Comparison of ENCODE assay signal across 7 cellular contexts in genomic region chr17:49434821-49435581, GRCh38. TPM values are rescaled to one million over a fixed set of nuclear protein-coding genes. Genes with fewer than 3 reads are reported as not detected.
DNase-seq lines count a peak whose midpoint lies in the region; ATAC-seq and TF ChIP-seq lines count a peak whose summit lies in the region.

No MANE protein-coding gene starts in this region.

- H3K4me3 ChIP-seq in DOHH2 (ENCODE audit: low read length) (no peak overlapping the region), cardiac fibroblast (replicated peaks in 1 of 2; ENCODE audit: low read depth in 2 of 2, low read length in 2 of 2) (no peak overlapping the region), stomach (no peak overlapping the region)

- H3K79me2 ChIP-seq in DOHH2 (ENCODE audit: control insufficient read depth, low read length): no peaks in the 10 kb centered on the region

- H3K9me3 ChIP-seq in DOHH2 (ENCODE audit: control insufficient read depth, insufficient read depth, low read length) (no peaks in the 10 kb centered on the region), stomach (no peaks in the 10 kb centered on the region)

- intact Hi-C loops in left colon (cut with DNase I, micrococcal nuclease) (loop anchor here in 1 of 2 donors (5.0 kb wide), 1 partner anchor 112 kb away; no protein-coding TSS in a partner anchor), stomach (cut with DNase I; ENCODE audit: low total_unique reads) (loop anchor here (5.0 kb wide), 1 partner anchor 117 kb away; no protein-coding TSS in a partner anchor)

- H4K20me1 ChIP-seq in DOHH2 (ENCODE audit: control insufficient read depth, insufficient read depth, low read depth, low read length): no peaks in the 10 kb centered on the region

- no peaks in the 10 kb centered on the region for H3K9me3 Mint-ChIP-seq in T-helper 2 cell treated with Interferon-gamma antibody and Interleukin-4, amounts not matched to agents 5 μg/mL and 100 μg/mL, for 36 hours

- H3K36me3 Mint-ChIP-seq in T-helper 2 cell treated with Interferon-gamma antibody and Interleukin-4, amounts not matched to agents 5 μg/mL and 100 μg/mL, for 36 hours (ENCODE audit: low read depth): no peaks in the 10 kb centered on the region

- TF ChIP-seq CTCF in DOHH2 (IDR thresholded peaks at IDR 0.05; ENCODE audit: low read depth, low read length, poor library complexity, severe bottlenecking): peak; percentile 73
- peak; percentile 77 for TF ChIP-seq CTCF in cardiac fibroblast (IDR thresholded peaks at IDR 0.05; ENCODE audit: low read depth, low read length)
- TF ChIP-seq CTCF in stomach (IDR thresholded peaks at IDR 0.05): peak in 5 of 7 experiments; percentile 29 to 79 (median 57)

- DNase-seq in HuH-7 (ENCODE audit: low spot score): peak; percentile 83
- peak; percentile 14 for DNase-seq in T-helper 2 cell treated with Interferon-gamma antibody and Interleukin-4, amounts not matched to agents 5 μg/mL and 100 μg/mL, for 36 hours (ENCODE audit: low spot score)
- peak; percentile 60 to 66 for DNase-seq in cardiac fibroblast (ENCODE audit: low read depth in 2 of 2)
- peak in 1 of 2 donors; percentile 36 for DNase-seq in left colon
- DNase-seq in stomach: peak; percentile 49

- no peaks in the 10 kb centered on the region for H3K36me3 ChIP-seq in DOHH2 (ENCODE audit: control insufficient read depth, low read length)
- no peaks in the 10 kb centered on the region for H3K36me3 ChIP-seq in stomach

- ATAC-seq in left colon (peak; percentile 50), GM21515 (IDR thresholded peaks at IDR 0.05; ENCODE audit: unreplicated experiment) (no peak)

- H3F3A ChIP-seq in DOHH2 (ENCODE audit: control insufficient read depth, insufficient read depth): no peaks in the 10 kb centered on the region

- H3K27ac ChIP-seq in DOHH2 (ENCODE audit: low read depth, low read length) (no peak overlapping the region), stomach (no peak overlapping the region)

- WGBS in stomach, 5 donors: 42 to 58% (median 52%) methylated on average over 11 to 12 of the region's 12 CpGs

- peaks cover 27% of the 10 kb centered on the region for H3K27me3 Mint-ChIP-seq in T-helper 2 cell treated with Interferon-gamma antibody and Interleukin-4, amounts not matched to agents 5 μg/mL and 100 μg/mL, for 36 hours (ENCODE audit: low read depth)

- H3K4me2 ChIP-seq in DOHH2 (ENCODE audit: low read length): no peak overlapping the region

- H3K27me3 ChIP-seq in DOHH2 (ENCODE audit: control insufficient read depth, low read length) (peaks cover 31% of the 10 kb centered on the region), stomach (peaks cover 0 to 28% (median 24%) of the 10 kb centered on the region in 3 donors)

- H3K4me3 Mint-ChIP-seq in T-helper 2 cell treated with Interferon-gamma antibody and Interleukin-4, amounts not matched to agents 5 μg/mL and 100 μg/mL, for 36 hours: no peak overlapping the region

- TF ChIP-seq EP300 in stomach (IDR thresholded peaks at IDR 0.05): no peak

- H3K9me2 ChIP-seq in DOHH2 (replicated peaks; ENCODE audit: control insufficient read depth, low read length): no peaks in the 10 kb centered on the region

- peaks cover 16% of the 10 kb centered on the region for H3K4me1 ChIP-seq in DOHH2 (ENCODE audit: control insufficient read depth, low read length)
- peaks cover 0 to 6% (median 3%) of the 10 kb centered on the region in 4 donors for H3K4me1 ChIP-seq in stomach

- TF ChIP-seq POLR2A in stomach (IDR thresholded peaks at IDR 0.05): no peak

- H3K4me1 Mint-ChIP-seq in T-helper 2 cell treated with Interferon-gamma antibody and Interleukin-4, amounts not matched to agents 5 μg/mL and 100 μg/mL, for 36 hours (ENCODE audit: low read depth): no peaks in the 10 kb centered on the region

- H3K27ac Mint-ChIP-seq in T-helper 2 cell treated with Interferon-gamma antibody and Interleukin-4, amounts not matched to agents 5 μg/mL and 100 μg/mL, for 36 hours: no peak overlapping the region

RNA-seq across cellular contexts. Expression of gene PHB1, which starts 20.3 kb away (rescaled TPM):
- total RNA-seq in left colon: 100 to 1,000 TPM; 213 to 244 TPM
- 100 to 1,000 TPM in 2 of 5 donors, 10 to 100 TPM in 3; 44.3 to 152 (median 86.6) TPM for total RNA-seq in stomach
- polyA plus RNA-seq in stomach: 100 to 1,000 TPM in 2 of 3 donors, 10 to 100 TPM in 1; 96.1 to 124 (median 112) TPM
